In the genomic region with DNA sequence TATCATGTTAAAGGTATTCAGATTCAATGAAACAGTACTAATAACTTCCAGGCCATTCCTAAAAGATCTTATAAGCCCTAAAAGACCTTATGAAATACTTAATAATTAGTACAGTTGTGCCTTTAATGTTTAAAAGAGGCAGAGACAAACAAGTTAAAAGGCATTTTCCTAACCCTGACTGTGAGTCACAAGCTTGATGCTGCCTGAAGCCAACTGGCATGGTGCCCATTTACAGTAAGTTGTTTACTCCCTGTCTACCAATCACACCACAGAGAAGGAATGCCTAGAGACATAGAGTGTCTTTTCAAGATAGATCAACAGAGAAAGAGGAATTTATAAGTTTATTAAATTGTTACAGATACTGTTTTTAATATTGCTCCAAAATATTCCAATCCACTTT, we compare ENCODE assay signal across 8 cellular contexts. TPM values are rescaled to one million over a fixed set of nuclear protein-coding genes. Genes with fewer than 3 reads are reported as not detected.
DNase-seq lines count a peak whose midpoint lies in the region; ATAC-seq, FAIRE-seq and TF ChIP-seq lines count a peak whose summit lies in the region.

No MANE protein-coding gene starts in this region.

- no peak for TF ChIP-seq POLR2A in heart left ventricle (IDR thresholded peaks at IDR 0.05)

- no peaks in the 10 kb centered on the region for H3K9me3 Mint-ChIP-seq in activated naive CD4-positive, alpha-beta T cell treated with anti-CD3 and anti-CD28 coated beads, Interleukin-2, amount 50 U/mL, for 72 hours
- no peaks in the 10 kb centered on the region for H3K9me3 Mint-ChIP-seq in activated naive CD4-positive, alpha-beta T cell treated with anti-CD3 and anti-CD28 coated beads, Interleukin-2, amount 10 ng/mL, durations not matched to agents 7 days and 5 days

- H3K36me3 Mint-ChIP-seq in activated naive CD4-positive, alpha-beta T cell treated with anti-CD3 and anti-CD28 coated beads, Interleukin-2, amount 50 U/mL, for 72 hours, result peaks cover 0 to 4% of the 10 kb centered on the region in 2 donors
- H3K36me3 Mint-ChIP-seq in activated naive CD4-positive, alpha-beta T cell treated with anti-CD3 and anti-CD28 coated beads, Interleukin-2, amount 10 ng/mL, durations not matched to agents 7 days and 5 days, result peaks cover 7% of the 10 kb centered on the region

- H3K27me3 Mint-ChIP-seq in activated naive CD4-positive, alpha-beta T cell treated with anti-CD3 and anti-CD28 coated beads, Interleukin-2, amount 10 ng/mL, durations not matched to agents 7 days and 5 days, result no peaks in the 10 kb centered on the region

- peaks cover 73% of the 10 kb centered on the region for H3K4me1 Mint-ChIP-seq in activated naive CD4-positive, alpha-beta T cell treated with anti-CD3 and anti-CD28 coated beads, Interleukin-2, amount 10 ng/mL, durations not matched to agents 7 days and 5 days

- TF ChIP-seq CTCF in heart left ventricle (IDR thresholded peaks at IDR 0.05), result no peak

- H3K36me3 ChIP-seq in heart left ventricle, result no peaks in the 10 kb centered on the region
- H3K36me3 ChIP-seq in small intestine (ENCODE audit: control insufficient read depth in 2 of 2, insufficient read depth in 2 of 2, low read length in 2 of 2), result no peaks in the 10 kb centered on the region

- H3K9me3 ChIP-seq in heart left ventricle, result no peaks in the 10 kb centered on the region
- no peaks in the 10 kb centered on the region for H3K9me3 ChIP-seq in small intestine (ENCODE audit: control insufficient read depth, low read depth)

- intact Hi-C loops in heart left ventricle (cut with DNase I), result loop anchor here in 1 of 10 donors (5.0 kb wide), 1 partner anchor 37 kb away; no protein-coding TSS in a partner anchor

- H3K4me1 ChIP-seq in heart left ventricle (peaks cover 3 to 95% (median 69%) of the 10 kb centered on the region in 12 donors), small intestine (ENCODE audit: control insufficient read depth in 2 of 2, insufficient read depth in 1 of 2, low read depth in 1 of 2, low read length in 1 of 2) (peaks cover 6 to 21% of the 10 kb centered on the region in 2 donors)

- FAIRE-seq in small intestine (lab: Jason Lieb, UNC), result no peak

- H3K4me3 Mint-ChIP-seq in activated naive CD4-positive, alpha-beta T cell treated with anti-CD3 and anti-CD28 coated beads, Interleukin-2, amount 10 ng/mL, durations not matched to agents 7 days and 5 days, result no peak overlapping the region

- H3K27me3 ChIP-seq in heart left ventricle (no peaks in the 10 kb centered on the region), small intestine (ENCODE audit: control insufficient read depth in 2 of 2, insufficient read depth in 2 of 2, low read length in 2 of 2) (no peaks in the 10 kb centered on the region)

- peak overlapping the region in 6 of 12 donors; percentile 40 to 66 (median 54) for H3K27ac ChIP-seq in heart left ventricle
- H3K27ac ChIP-seq in small intestine (ENCODE audit: low read depth in 1 of 2, low read length in 1 of 2), result no peak overlapping the region

- ATAC-seq in activated naive CD4-positive, alpha-beta T cell treated with anti-CD3 and anti-CD28 coated beads, Interleukin-2, amount 50 U/mL, for 72 hours, result no peak
- ATAC-seq in heart left ventricle (peak; percentile 77 to 94 (median 86)), GM18870 (IDR thresholded peaks at IDR 0.05; ENCODE audit: unreplicated experiment) (no peak), GM19035 (IDR thresholded peaks at IDR 0.05; ENCODE audit: unreplicated experiment) (no peak)

- no peak overlapping the region for H3K4me3 ChIP-seq in heart left ventricle
- no peak overlapping the region for H3K4me3 ChIP-seq in small intestine (ENCODE audit: low read depth in 1 of 2, low read length in 2 of 2)

- CTCF ChIA-PET in activated naive CD4-positive, alpha-beta T cell treated with anti-CD3 and anti-CD28 coated beads, Interleukin-2, amount 10 ng/mL, durations not matched to agents 7 days and 5 days (lab: Charles Lee), result no interaction called here

- DNase-seq in activated naive CD4-positive, alpha-beta T cell treated with Interleukin-2 at 50 U/mL for 16 hours, result peak; percentile 49
- DNase-seq in activated naive CD4-positive, alpha-beta T cell treated with anti-CD3 and anti-CD28 coated beads, Interleukin-2, amount 50 U/mL, for 72 hours (ENCODE audit: low spot score in 2 of 2), result no peak
- DNase-seq in NCI-H69 (lab: John Stamatoyannopoulos, UW) (peak; percentile 94), heart left ventricle (peak; percentile 55 to 86 (median 74)), small intestine (peak; percentile 79)
- DNase-seq in activated naive CD4-positive, alpha-beta T cell treated with anti-CD3 and anti-CD28 coated beads, Interleukin-2, amount 10 ng/mL, durations not matched to agents 7 days and 5 days, result peak; percentile 29

- H3K27ac Mint-ChIP-seq in activated naive CD4-positive, alpha-beta T cell treated with anti-CD3 and anti-CD28 coated beads, Interleukin-2, amount 50 U/mL, for 72 hours, result no peak overlapping the region
- H3K27ac Mint-ChIP-seq in activated naive CD4-positive, alpha-beta T cell treated with anti-CD3 and anti-CD28 coated beads, Interleukin-2, amount 10 ng/mL, durations not matched to agents 7 days and 5 days, result no peak overlapping the region

RNA-seq across cellular contexts. Expression of a gene that starts 47.8 kb away (rescaled TPM):
- total RNA-seq in activated naive CD4-positive, alpha-beta T cell treated with anti-CD3 and anti-CD28 coated beads, Interleukin-2, amount 50 U/mL, for 72 hours, result 10 to 100 TPM; 39.5 to 43.6 TPM
- total RNA-seq in heart left ventricle, result 10 to 100 TPM; 29.6 to 73.7 (median 50.6) TPM
- polyA plus RNA-seq in heart left ventricle (10 to 100 TPM; 10.4 to 21.5 TPM), small intestine (10 to 100 TPM; 13.7 to 17.3 (median 16.3) TPM)

Comparison
In these comparisons a context has a peak if more than half of its experiments do, and no peak if none do; other contexts are left out.
1. DNase-seq: peak in activated naive CD4-positive, alpha-beta T cell treated with Interleukin-2 at 50 U/mL for 16 hours (single experiment), NCI-H69 (single experiment), activated naive CD4-positive, alpha-beta T cell treated with anti-CD3 and anti-CD28 coated beads, Interleukin-2, amount 10 ng/mL, durations not matched to agents 7 days and 5 days (single experiment), heart left ventricle (5 of 5) and small intestine (single experiment); none in activated naive CD4-positive, alpha-beta T cell treated with anti-CD3 and anti-CD28 coated beads, Interleukin-2, amount 50 U/mL, for 72 hours (0 of 2).
2. ATAC-seq: peak in heart left ventricle (4 of 4); none in activated naive CD4-positive, alpha-beta T cell treated with anti-CD3 and anti-CD28 coated beads, Interleukin-2, amount 50 U/mL, for 72 hours (0 of 2), GM18870 (single experiment) and GM19035 (single experiment).